1 cellular context compared by ENCODE assay signal in the genomic region with DNA sequence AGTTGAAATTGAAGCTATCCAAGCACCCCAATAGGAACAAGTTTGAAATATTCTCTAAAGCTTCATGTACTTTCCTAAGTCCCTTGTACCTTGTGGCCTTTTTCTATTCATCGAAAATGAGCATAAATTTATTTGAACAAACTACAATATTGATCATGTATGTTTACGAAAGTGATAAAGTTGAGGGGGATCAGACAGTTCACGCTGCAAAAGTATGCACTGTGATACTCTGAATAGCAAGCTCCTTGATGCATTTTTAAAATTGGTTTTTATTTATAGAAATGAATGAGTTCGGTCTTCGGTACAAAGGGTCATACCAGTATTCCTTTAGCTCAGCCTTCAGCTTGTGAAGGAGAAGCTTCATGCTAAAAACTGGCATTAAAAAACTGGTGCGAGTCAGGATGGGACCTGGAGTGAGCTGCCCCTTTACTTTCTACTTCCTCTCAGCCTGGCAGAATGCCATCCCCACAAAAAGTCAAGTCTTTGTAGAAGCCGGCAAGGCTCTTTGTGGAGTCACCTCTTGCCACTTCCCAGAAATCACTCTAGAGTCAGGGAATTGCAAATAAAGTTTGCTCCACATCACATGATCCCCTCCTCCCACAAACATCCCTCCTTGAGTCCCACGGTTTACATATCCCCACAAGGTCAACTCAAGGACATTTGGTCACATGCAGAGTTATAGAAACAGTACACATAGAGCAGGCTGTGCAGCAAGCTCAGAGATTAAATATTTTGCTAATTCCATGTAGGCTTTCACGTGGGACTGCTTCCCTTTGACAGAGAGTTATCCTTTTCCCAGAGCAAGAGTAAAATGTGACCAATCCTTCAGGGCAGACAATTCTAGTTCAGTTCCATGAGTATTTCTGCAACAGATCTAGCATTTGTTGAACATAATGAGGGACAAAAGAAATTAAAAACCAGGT.
A peak's percentile ranks its signal among the peaks of the same experiment; 100 is the strongest.
TF ChIP-seq lines count a peak whose summit lies in the region.

No MANE protein-coding gene starts in this region.

TF ChIP-seq in HepG2, 621 proteins besides CTCF, POLR2A, EP300 and RAD21 (continued from another document and continues in another):
- no peak for TF ChIP-seq RNF219 (CRISPR knock-in tag; IDR thresholded peaks at IDR 0.05)
- TF ChIP-seq ZNF780A (CRISPR knock-in tag; IDR thresholded peaks at IDR 0.05) = peak; percentile 69; the same call in 1 of the 2 replicates
- no peak for TF ChIP-seq ZBTB3 (CRISPR knock-in tag; IDR thresholded peaks at IDR 0.05; ENCODE audit: borderline replicate concordance, low read depth)
- TF ChIP-seq ETV6 (CRISPR knock-in tag; conservative IDR thresholded peaks at IDR 0.05) = peak; percentile 86; the same call in 1 of the 2 replicates
- no peak for TF ChIP-seq SETDB1 (CRISPR knock-in tag; IDR thresholded peaks at IDR 0.05; ENCODE audit: borderline replicate concordance)
- TF ChIP-seq ELF4 (CRISPR knock-in tag; IDR thresholded peaks at IDR 0.05; ENCODE audit: borderline replicate concordance) = no peak
- TF ChIP-seq ZNF556 (CRISPR knock-in tag; IDR thresholded peaks at IDR 0.05; ENCODE audit: borderline replicate concordance) = peak; percentile 25; the same call in 1 of the 2 replicates
- TF ChIP-seq ARID4A (CRISPR knock-in tag; IDR thresholded peaks at IDR 0.05; ENCODE audit: borderline replicate concordance) = peak; percentile 55; the same call in 1 of the 2 replicates
- no peak for TF ChIP-seq PLSCR1 (CRISPR knock-in tag; IDR thresholded peaks at IDR 0.05; ENCODE audit: borderline replicate concordance)
- TF ChIP-seq NFATC3 (CRISPR knock-in tag; IDR thresholded peaks at IDR 0.05) = no peak
- TF ChIP-seq PBX2 (CRISPR knock-in tag; IDR thresholded peaks at IDR 0.05) = no peak
- TF ChIP-seq ZMYM3 (CRISPR knock-in tag; IDR thresholded peaks at IDR 0.05) = no peak
- TF ChIP-seq ZNF720 (CRISPR knock-in tag; IDR thresholded peaks at IDR 0.05) = no peak
- no peak for TF ChIP-seq PAF1 (CRISPR knock-in tag; IDR thresholded peaks at IDR 0.05)
- peak; percentile 54 for TF ChIP-seq SP4 (CRISPR knock-in tag; IDR thresholded peaks at IDR 0.05)
- peak; percentile 24; the same call in 1 of the 2 replicates for TF ChIP-seq KDM3A (CRISPR knock-in tag; IDR thresholded peaks at IDR 0.05; ENCODE audit: low read depth)
- no peak for TF ChIP-seq ZNF543 (CRISPR knock-in tag; IDR thresholded peaks at IDR 0.05)
- TF ChIP-seq ZFP41 (CRISPR knock-in tag; IDR thresholded peaks at IDR 0.05; ENCODE audit: borderline replicate concordance) = no peak
- TF ChIP-seq FOXP1 (IDR thresholded peaks at IDR 0.05) = no peak; the same call in 1 of the 2 replicates
- peak; percentile 99 for TF ChIP-seq FOXP1 (CRISPR knock-in tag; IDR thresholded peaks at IDR 0.05)
- TF ChIP-seq MBNL3 (CRISPR knock-in tag; conservative IDR thresholded peaks at IDR 0.05) = no peak
- TF ChIP-seq, protein P1, sequence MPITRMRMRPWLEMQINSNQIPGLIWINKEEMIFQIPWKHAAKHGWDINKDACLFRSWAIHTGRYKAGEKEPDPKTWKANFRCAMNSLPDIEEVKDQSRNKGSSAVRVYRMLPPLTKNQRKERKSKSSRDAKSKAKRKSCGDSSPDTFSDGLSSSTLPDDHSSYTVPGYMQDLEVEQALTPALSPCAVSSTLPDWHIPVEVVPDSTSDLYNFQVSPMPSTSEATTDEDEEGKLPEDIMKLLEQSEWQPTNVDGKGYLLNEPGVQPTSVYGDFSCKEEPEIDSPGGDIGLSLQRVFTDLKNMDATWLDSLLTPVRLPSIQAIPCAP (CRISPR knock-in tag; IDR thresholded peaks at IDR 0.05; ENCODE audit: low read depth) = no peak
- TF ChIP-seq FIP1L1 (IDR thresholded peaks at IDR 0.05; ENCODE audit: borderline replicate concordance, insufficient read depth, low read depth, low read length) = no peak
- no peak for TF ChIP-seq ZNF792 (CRISPR knock-in tag; IDR thresholded peaks at IDR 0.05)
- peak; percentile 68 for TF ChIP-seq MEIS2 (CRISPR knock-in tag; IDR thresholded peaks at IDR 0.05)
- TF ChIP-seq ZNF546 (CRISPR knock-in tag; conservative IDR thresholded peaks at IDR 0.05) = no peak
- no peak for TF ChIP-seq ZNF235 (CRISPR knock-in tag; IDR thresholded peaks at IDR 0.05; ENCODE audit: borderline replicate concordance)
- no peak for TF ChIP-seq ZNF577 (CRISPR knock-in tag; IDR thresholded peaks at IDR 0.05; ENCODE audit: borderline replicate concordance, low read depth)
- no peak for TF ChIP-seq ZBTB38 (CRISPR knock-in tag; IDR thresholded peaks at IDR 0.05)
- no peak for TF ChIP-seq ZNF629 (CRISPR knock-in tag; conservative IDR thresholded peaks at IDR 0.05)
- TF ChIP-seq ZNF20 (CRISPR knock-in tag; IDR thresholded peaks at IDR 0.05) = no peak
- no peak for TF ChIP-seq ZNF607 (CRISPR knock-in tag; IDR thresholded peaks at IDR 0.05; ENCODE audit: borderline replicate concordance)
- TF ChIP-seq MBD4 (IDR thresholded peaks at IDR 0.05; ENCODE audit: borderline replicate concordance, low read length) = no peak; the same call in 1 of the 2 replicates
- TF ChIP-seq ZBTB43 (CRISPR knock-in tag; conservative IDR thresholded peaks at IDR 0.05) = no peak; the same call in 1 of the 2 replicates
- TF ChIP-seq MED1 (CRISPR knock-in tag; IDR thresholded peaks at IDR 0.05) = peak; percentile 98
- peak; percentile 65; the same call in 1 of the 2 replicates for TF ChIP-seq ZNF574 (CRISPR knock-in tag; IDR thresholded peaks at IDR 0.05)
- 0 out of 2 replicates have a peak, but pooled peaks have one; percentile 35 for TF ChIP-seq ZNF639 (CRISPR knock-in tag; conservative IDR thresholded peaks at IDR 0.05)
- TF ChIP-seq FLYWCH1 (CRISPR knock-in tag; IDR thresholded peaks at IDR 0.05) = no peak
